ENCODE assay signal across 21 cellular contexts in genomic region chr11:1468002-1468401, GRCh38. TPM values are rescaled to one million over a fixed set of nuclear protein-coding genes. Genes with fewer than 3 reads are reported as not detected.
DNase-seq lines count a peak whose midpoint lies in the region; ATAC-seq, FAIRE-seq and TF ChIP-seq lines count a peak whose summit lies in the region.
"Had no signal": no experiment of that assay in that cellular context is flagged by ENCODE, and none has a peak within 500 bp of the region (broad histone marks: within the 10 kb centered on the region; RNA-seq: fewer than 3 reads in every experiment).

No MANE protein-coding gene starts in this region.

- no peaks in the 10 kb centered on the region for H3K79me2 ChIP-seq in HepG2 (ENCODE audit: insufficient read depth, low read length)

- no peak overlapping the region for H3K27ac ChIP-seq in HepG2 (ENCODE audit: extremely low read length, insufficient read depth, low read length)
- no peak overlapping the region for H3K27ac ChIP-seq in right lobe of liver
- H3K27ac ChIP-seq in right cardiac atrium (ENCODE audit: low read length): no peak overlapping the region
- H3K27ac ChIP-seq in dorsolateral prefrontal cortex: peak overlapping the region in 15 of 59 donors; percentile 2 to 63 (median 27)

- peak overlapping the region; percentile 21 for H3K27ac Mint-ChIP-seq in stimulated activated memory B cell treated with anti-CD40 and anti-IgM and Interleukin-4, amounts not matched to agents 10 μg/mL and 1 μg/mL and 100 μg/mL, for 72 hours
- no peak overlapping the region for H3K27ac Mint-ChIP-seq in HFFc6
- H3K27ac Mint-ChIP-seq: CD4-positive, alpha-beta T cell had no signal

- no peak overlapping the region for H3K4me3 Mint-ChIP-seq in stimulated activated memory B cell treated with anti-CD40 and anti-IgM and Interleukin-4, amounts not matched to agents 10 μg/mL and 1 μg/mL and 100 μg/mL, for 72 hours
- no peak overlapping the region for H3K4me3 Mint-ChIP-seq in HFFc6
- H3K4me3 Mint-ChIP-seq: B cell; CD4-positive, alpha-beta T cell; H9 had no signal

- no peaks in the 10 kb centered on the region for H3K4me1 Mint-ChIP-seq in stimulated activated memory B cell treated with anti-CD40 and anti-IgM and Interleukin-4, amounts not matched to agents 10 μg/mL and 1 μg/mL and 100 μg/mL, for 72 hours
- H3K4me1 Mint-ChIP-seq in HFFc6 (ENCODE audit: low read depth): no peaks in the 10 kb centered on the region
- H3K4me1 Mint-ChIP-seq: B cell had no signal

- no peaks in the 10 kb centered on the region for H3K27me3 Mint-ChIP-seq in stimulated activated memory B cell treated with anti-CD40 and anti-IgM and Interleukin-4, amounts not matched to agents 10 μg/mL and 1 μg/mL and 100 μg/mL, for 72 hours
- H3K27me3 Mint-ChIP-seq in HFFc6 (ENCODE audit: insufficient read depth): peaks cover 4% of the 10 kb centered on the region
- H3K27me3 Mint-ChIP-seq: B cell; CD4-positive, alpha-beta T cell had no signal

- H3K9me3 ChIP-seq in HepG2 (ENCODE audit: low read length): peaks cover 7% of the 10 kb centered on the region; the same call in 1 of the 2 replicates
- H3K9me3 ChIP-seq in right lobe of liver: no peaks in the 10 kb centered on the region
- no peaks in the 10 kb centered on the region for H3K9me3 ChIP-seq in right cardiac atrium (ENCODE audit: control insufficient read depth, low read length)
- H3K9me3 ChIP-seq: Caco-2, MG63 had no signal

- TF ChIP-seq CTCF in HepG2 (CRISPR knock-in tag; IDR thresholded peaks at IDR 0.05) (no peak), right lobe of liver (IDR thresholded peaks at IDR 0.05) (no peak), HFFc6 (IDR thresholded peaks at IDR 0.05) (no peak), dorsolateral prefrontal cortex (IDR thresholded peaks at IDR 0.05 in 54 of 56, conservative IDR thresholded peaks at IDR 0.05 in 2 of 56; ENCODE audit: low read depth in 1 of 56, partially characterized antibody in 56 of 56) (no peak)

- no TSS peak for BruUV-seq in HepG2 (replicated peaks; lab: Mats Ljungman, UMichigan)

- H2AFZ ChIP-seq in HepG2 (ENCODE audit: low read length): no peak overlapping the region

- intact Hi-C loops in HepG2 (cut with micrococcal nuclease; ENCODE audit: unreplicated experiment) (no loop called here), right lobe of liver (cut with DNase I) (no loop called here), right cardiac atrium (cut with DNase I) (no loop called here), dorsolateral prefrontal cortex (cut with DNase I) (loop anchor here in 1 of 2 donors (5.0 kb wide), 1 partner anchor 34 kb away; no protein-coding TSS in a partner anchor)

- TF ChIP-seq EP300 in HepG2 (IDR thresholded peaks at IDR 0.05; ENCODE audit: low read depth in 2 of 2, low read length in 2 of 2) (no peak), HepG2 (CRISPR knock-in tag; IDR thresholded peaks at IDR 0.05; ENCODE audit: borderline replicate concordance) (no peak)

- TF ChIP-seq POLR2A in HepG2 (IDR thresholded peaks at IDR 0.05; ENCODE audit: insufficient read depth in 1 of 2, low read depth in 2 of 2, low read length in 2 of 2): no peak
- TF ChIP-seq POLR2A in right lobe of liver (IDR thresholded peaks at IDR 0.05): no peak

- CTCF ChIA-PET in HepG2 (lab: Yijun Ruan, JAX; ENCODE audit: low intra/inter-chr PET ratio, low total read pairs): no interaction called here

- peaks cover 0 to 2% of the 10 kb centered on the region in 2 experiments; a peak in 1 of 5 replicates for H3K36me3 ChIP-seq in HepG2 (replicated peaks in 1 of 2; ENCODE audit: control insufficient read depth in 1 of 2, insufficient read depth in 2 of 2, low read length in 2 of 2)
- no peaks in the 10 kb centered on the region for H3K36me3 ChIP-seq in right lobe of liver
- H3K36me3 ChIP-seq: MG63 had no signal

- H3K27me3 ChIP-seq in HepG2 (ENCODE audit: control insufficient read depth in 1 of 2, insufficient read depth in 2 of 2, low read length in 2 of 2): no peaks in the 10 kb centered on the region
- H3K27me3 ChIP-seq in right lobe of liver: no peaks in the 10 kb centered on the region
- no peaks in the 10 kb centered on the region for H3K27me3 ChIP-seq in right cardiac atrium (ENCODE audit: control insufficient read depth, insufficient read depth)
- no peaks in the 10 kb centered on the region for H3K27me3 ChIP-seq in dorsolateral prefrontal cortex
- H3K27me3 ChIP-seq: MG63 had no signal

- FAIRE-seq in HepG2 (lab: Jason Lieb, UNC): no peak

- in situ Hi-C loops in HepG2 (cut with HindIII; ENCODE audit: extremely low pct_ligation_motif_present, low pct_unique_long_range_greater_than_20kb): no loop called here

- H3K9me3 Mint-ChIP-seq in stimulated activated memory B cell treated with anti-CD40 and anti-IgM and Interleukin-4, amounts not matched to agents 10 μg/mL and 1 μg/mL and 100 μg/mL, for 72 hours: no peaks in the 10 kb centered on the region
- H3K9me3 Mint-ChIP-seq in HFFc6: no peaks in the 10 kb centered on the region
- H3K9me3 Mint-ChIP-seq: CD4-positive, alpha-beta T cell; H9 had no signal

- no peak overlapping the region for H3K9ac ChIP-seq in HepG2 (ENCODE audit: insufficient read depth, low read depth, low read length)

- H3K4me3 ChIP-seq in HepG2 (replicated peaks in 1 of 3; ENCODE audit: insufficient read depth in 1 of 3, low read depth in 2 of 3, low read length in 3 of 3) (no peak overlapping the region), right lobe of liver (no peak overlapping the region), right cardiac atrium (ENCODE audit: low read length) (no peak overlapping the region), dorsolateral prefrontal cortex (no peak overlapping the region)
- H3K4me3 ChIP-seq: MG63 had no signal

- H3K4me1 ChIP-seq in HepG2 (ENCODE audit: insufficient read depth, low read length): no peaks in the 10 kb centered on the region
- H3K4me1 ChIP-seq in right lobe of liver: no peaks in the 10 kb centered on the region
- H3K4me1 ChIP-seq in right cardiac atrium (ENCODE audit: control insufficient read depth, insufficient read depth, low read length): no peaks in the 10 kb centered on the region
- H3K4me1 ChIP-seq: Caco-2 had no signal

- DNase-seq in HepG2 (ENCODE audit: low spot score) (no peak), right lobe of liver (no peak), right cardiac atrium (peak in 2 of 3 donors; percentile 53 to 68), HFFc6 (no peak), dorsolateral prefrontal cortex (no peak)
- DNase-seq: Caco-2; CD4-positive, alpha-beta T cell; DMS153; GDM1; H9; Karpas-422; MG63; NCI-H1048; NCI-H1436; NCI-H1930; NCI-H345; NCI-H524 treated with DMSO at 0.1 percent for 48 hours; RPMI8226 had no signal

- ATAC-seq in HepG2: no peak
- no peak for ATAC-seq in right lobe of liver
- peak in 1 of 2 donors; percentile 36 for ATAC-seq in right cardiac atrium
- no peak for ATAC-seq in stimulated activated memory B cell treated with anti-CD40 and anti-IgM and Interleukin-4, amounts not matched to agents 10 μg/mL and 1 μg/mL and 100 μg/mL, for 72 hours
- no peak for ATAC-seq in HG03354 (IDR thresholded peaks at IDR 0.05; ENCODE audit: poor library complexity, severe bottlenecking, unreplicated experiment)

- no peak overlapping the region for H3K4me2 ChIP-seq in HepG2 (ENCODE audit: low read depth, low read length)

- H3K36me3 Mint-ChIP-seq in stimulated activated memory B cell treated with anti-CD40 and anti-IgM and Interleukin-4, amounts not matched to agents 10 μg/mL and 1 μg/mL and 100 μg/mL, for 72 hours: peaks cover 36% of the 10 kb centered on the region
- no peaks in the 10 kb centered on the region for H3K36me3 Mint-ChIP-seq in HFFc6 (ENCODE audit: low read depth)

- POLR2A ChIA-PET in HepG2 (lab: Yijun Ruan, JAX): no interaction called here

- TF ChIP-seq RAD21 in HepG2 (CRISPR knock-in tag; IDR thresholded peaks at IDR 0.05): no peak

- H4K20me1 ChIP-seq in HepG2 (ENCODE audit: insufficient read depth, low read length): no peaks in the 10 kb centered on the region

- 81% methylated on average over 4 of the region's 18 CpGs for WGBS in HepG2 (ENCODE audit: low lambda C conversion rate)
- WGBS in right lobe of liver (ENCODE audit: insufficient coverage, low coverage, low lambda C conversion rate, missing lambda C conversion rate): 100% methylated on average over 1 of the region's 18 CpGs
- WGBS in right cardiac atrium: 58% methylated on average over 18 of the region's 18 CpGs

TF ChIP-seq in HepG2, 621 proteins besides CTCF, POLR2A, EP300 and RAD21:
- TF ChIP-seq ZNF615 (CRISPR knock-in tag; IDR thresholded peaks at IDR 0.05; ENCODE audit: borderline replicate concordance): no peak
- peak; percentile 75 for TF ChIP-seq AGO2 (optimal IDR thresholded peaks at IDR 0.05; ENCODE audit: low read depth, low read length)

RNA-seq across cellular contexts. Expression of gene MOB2, which starts 18.6 kb away (rescaled TPM):
- 21.8 and 22.3 TPM in 2 replicates for total RNA-seq in HepG2 (2016; rRNA removed; fragmentation: Illumina TruSeq; extraction: Trizol)
- 10.4 and 12.3 TPM in 2 replicates for total RNA-seq in HepG2 (2016; cell fraction: cytosol; rRNA removed; fragmentation: Illumina TruSeq; extraction: Trizol; ENCODE audit: low read depth)
- 21.2 and 23.8 TPM in 2 replicates for total RNA-seq in HepG2 (2016; cell fraction: insoluble cytoplasmic fraction; rRNA removed; fragmentation: Illumina TruSeq; extraction: Trizol)
- 16.9 and 20.1 TPM in 2 replicates for total RNA-seq in HepG2 (2016; cell fraction: membrane; rRNA removed; fragmentation: Illumina TruSeq; extraction: Trizol)
- 12.2 and 12.9 TPM in 2 replicates for total RNA-seq in HepG2 (2016; cell fraction: nucleus; rRNA removed; fragmentation: Illumina TruSeq; extraction: Trizol)
- polyA plus RNA-seq in HepG2 (2011; rRNA removed): 27.7 and 37.6 TPM in 2 replicates
- 24.6 and 33.1 TPM in 2 replicates for polyA plus RNA-seq in HepG2 (2011; cell fraction: cytosol; rRNA removed)
- polyA plus RNA-seq in HepG2 (2011; cell fraction: nucleus; rRNA removed): 72.4 and 74.8 TPM in 2 replicates
- polyA plus RNA-seq in HepG2 (2012): 15.8 and 25.3 TPM in 2 replicates
- polyA plus RNA-seq in HepG2 (2016; cell fraction: cytosol; fragmentation: Illumina TruSeq; extraction: Trizol; ENCODE audit: low read depth): 8.6 and 10.0 TPM in 2 replicates
- polyA plus RNA-seq in HepG2 (2016; cell fraction: insoluble cytoplasmic fraction; fragmentation: Illumina TruSeq; extraction: Trizol; ENCODE audit: low read depth): 23.8 and 24.4 TPM in 2 replicates
- polyA plus RNA-seq in HepG2 (2016; cell fraction: membrane; fragmentation: Illumina TruSeq; extraction: Trizol; ENCODE audit: low read depth): 15.0 and 16.7 TPM in 2 replicates
- 23.4 and 24.8 TPM in 2 replicates for polyA plus RNA-seq in HepG2 (2016; cell fraction: nucleus; fragmentation: Illumina TruSeq; extraction: Trizol; ENCODE audit: insufficient read depth, low read depth)
- 21.3 and 36.0 TPM in 2 replicates for polyA minus RNA-seq in HepG2 (2011; rRNA and poly(A)+ RNA removed; ENCODE audit: low replicate concordance)
- 7.4 and 16.7 TPM in 2 replicates for polyA minus RNA-seq in HepG2 (2011; cell fraction: cytosol; rRNA and poly(A)+ RNA removed)
- polyA minus RNA-seq in HepG2 (2011; cell fraction: nucleus; rRNA and poly(A)+ RNA removed): 8.7 and 9.8 TPM in 2 replicates
- total RNA-seq in right lobe of liver: 10 to 100 TPM in 5 of 6 experiments, 1 to 10 TPM in 1; 8.5 to 17.0 (median 14.1) TPM
- total RNA-seq in right cardiac atrium: 10 to 100 TPM; 35.0 to 45.0 (median 42.0) TPM
- polyA plus RNA-seq in right cardiac atrium: 40.0 TPM
- total RNA-seq in HFFc6 (2021; fragmentation: NEBNext Ultra II Directional; extraction: Animal tissue kit (Norgen Biotek cat#: 25700)): 10 to 100 TPM; 19.6 to 27.4 (median 21.4) TPM
- total RNA-seq in dorsolateral prefrontal cortex: 10 to 100 TPM; 36.6 to 90.5 (median 52.1) TPM

Comparison
In these comparisons a context has a peak if more than half of its experiments do, and no peak if none do; other contexts are left out.
1. DNase-seq: peak in right cardiac atrium (2 of 3); none in HepG2 (single experiment), right lobe of liver (0 of 3), HFFc6 (single experiment) and dorsolateral prefrontal cortex (0 of 10).